17 cellular contexts compared by ENCODE assay signal in the genomic region with DNA sequence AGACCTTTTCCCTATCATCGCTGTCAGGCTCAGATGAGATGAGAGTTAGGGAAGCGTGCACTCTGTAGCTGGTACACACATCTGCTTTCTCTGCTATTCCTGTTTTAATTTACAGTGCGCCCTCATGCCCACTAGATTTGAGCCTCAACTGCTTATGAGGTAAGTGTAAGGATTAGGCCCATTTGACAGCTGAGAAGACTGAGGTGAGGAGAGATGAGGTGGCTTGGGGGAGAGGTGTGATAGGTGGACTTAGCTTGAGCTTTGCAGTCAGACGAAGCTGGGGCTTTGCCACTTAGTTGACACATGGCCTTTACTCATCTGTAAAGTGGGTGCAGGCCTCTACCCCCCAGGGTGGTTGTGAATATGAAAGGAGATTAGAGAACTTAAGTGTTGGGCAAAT. TPM values are rescaled to one million over a fixed set of nuclear protein-coding genes. Genes with fewer than 3 reads are reported as not detected.
"Had no signal": no experiment of that assay in that cellular context is flagged by ENCODE, and none has a peak within 500 bp of the region (broad histone marks: within the 10 kb centered on the region; RNA-seq: fewer than 3 reads in every experiment).

No MANE protein-coding gene starts in this region.

- DNase-seq: activated CD4-positive, alpha-beta memory T cell treated with anti-CD3 and anti-CD28 coated beads for 36 hours; activated CD4-positive, alpha-beta T cell treated with anti-CD3 and anti-CD28 coated beads for 1 hour; activated CD4-positive, alpha-beta T cell treated with anti-CD3 and anti-CD28 coated beads, Interleukin-2, amount 10 ng/mL, durations not matched to agents 24 days and 14 days; activated CD8-positive, alpha-beta memory T cell treated with anti-CD3 and anti-CD28 coated beads for 24 hours; activated gamma-delta T cell treated with Interleukin-2 at 50 U/mL for 16 hours; activated naive CD4-positive, alpha-beta T cell treated with anti-CD3 and anti-CD28 coated beads, Interleukin-2, amount 10 ng/mL, durations not matched to agents 7 days and 5 days; activated T-cell treated with anti-CD3 and anti-CD28 coated beads, Interleukin-2, amount 50 U/mL, for 4 hours; caudate nucleus had no signal

- H3K4me1 ChIP-seq: breast epithelium had no signal

- H3K27ac ChIP-seq: breast epithelium, KMS-11 had no signal

- H3K4me2 ChIP-seq: KMS-11 had no signal

- H3K9me3 ChIP-seq: breast epithelium had no signal

- FAIRE-seq: RCC 7860 had no signal

- H3K4me3 ChIP-seq: breast epithelium had no signal

- ATAC-seq: activated T-cell treated with anti-CD3 and anti-CD28 coated beads, Interleukin-2, amount 50 U/mL, for 4 hours; WTC11 had no signal

- H3K36me3 ChIP-seq: breast epithelium had no signal

- H3K27me3 ChIP-seq: breast epithelium had no signal

- H3K9ac ChIP-seq: KMS-11 had no signal

RNA-seq across cellular contexts. Expression of gene TMEM61, which starts 8.5 kb away (rescaled TPM):
- total RNA-seq: activated CD4-positive, alpha-beta memory T cell treated with anti-CD3 and anti-CD28 coated beads for 36 hours; activated CD4-positive, alpha-beta T cell treated with anti-CD3 and anti-CD28 coated beads, Interleukin-2, amount 10 ng/mL, durations not matched to agents 24 days and 14 days; chondrocyte; MCF 10A; SK-MEL-5 had no signal

RNA-seq across cellular contexts. Expression of gene BSND, which starts 9.8 kb away (rescaled TPM):
- total RNA-seq: activated CD4-positive, alpha-beta memory T cell treated with anti-CD3 and anti-CD28 coated beads for 36 hours; activated CD4-positive, alpha-beta T cell treated with anti-CD3 and anti-CD28 coated beads, Interleukin-2, amount 10 ng/mL, durations not matched to agents 24 days and 14 days; activated T-cell treated with anti-CD3 and anti-CD28 coated beads, Interleukin-2, amount 50 U/mL, for 4 hours; activated T-helper 2 cell treated with anti-CD3 and anti-CD28 coated beads, Interferon-gamma antibody, Interleukin-2, Interleukin-4, amounts not matched to agents 10 μg/mL and 5 μg/mL and 100 μg/mL, durations not matched to agents 14 hours and 24 hours and 36 hours; aorta; chondrocyte; MCF 10A; SK-MEL-5 had no signal
- polyA plus RNA-seq: aorta had no signal

RNA-seq across cellular contexts. Expression of gene PCSK9, which starts 50.4 kb away (rescaled TPM):
- total RNA-seq: activated CD4-positive, alpha-beta memory T cell treated with anti-CD3 and anti-CD28 coated beads for 36 hours; activated CD4-positive, alpha-beta T cell treated with anti-CD3 and anti-CD28 coated beads, Interleukin-2, amount 10 ng/mL, durations not matched to agents 24 days and 14 days; MCF 10A had no signal
